ENCODE assay signal across 18 cellular contexts in the genomic region with DNA sequence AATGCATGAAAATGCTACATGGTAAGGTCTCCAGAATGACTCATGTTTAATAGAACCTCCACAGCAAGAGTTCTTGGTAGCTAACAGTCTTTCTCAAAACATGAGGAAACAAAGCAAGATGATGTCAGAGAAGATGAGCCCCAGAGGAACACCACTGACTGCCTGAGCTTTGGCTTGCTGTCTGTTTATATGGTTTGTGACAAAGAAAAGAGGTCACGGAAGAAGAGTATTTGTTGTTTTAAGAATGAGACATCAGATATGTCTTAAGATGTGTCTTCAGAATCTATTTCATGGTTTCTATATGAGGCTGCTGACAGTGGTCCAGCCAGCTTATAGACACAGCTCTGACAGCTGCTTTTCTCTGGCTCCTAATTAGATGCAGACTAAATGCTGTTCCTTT. TPM values are rescaled to one million over a fixed set of nuclear protein-coding genes. Genes with fewer than 3 reads are reported as not detected.
A peak's percentile ranks its signal among the peaks of the same experiment; 100 is the strongest.
DNase-seq lines count a peak whose midpoint lies in the region; ATAC-seq and TF ChIP-seq lines count a peak whose summit lies in the region.
"Had no signal": no experiment of that assay in that cellular context is flagged by ENCODE, and none has a peak within 500 bp of the region (broad histone marks: within the 10 kb centered on the region; RNA-seq: fewer than 3 reads in every experiment).

No MANE protein-coding gene starts in this region.

- no peaks in the 10 kb centered on the region for H3K36me3 Mint-ChIP-seq in osteocyte (ENCODE audit: unreplicated experiment)
- H3K36me3 Mint-ChIP-seq: CD4-positive, CD25-positive, alpha-beta regulatory T cell; naive B cell had no signal

- in situ Hi-C loops in GM13977 (cut with MboI; ENCODE audit: low pct_unique_long_range_greater_than_20kb, low sequenced_read_pairs, unreplicated experiment), result no loop called here

- no peaks in the 10 kb centered on the region for H3K36me3 ChIP-seq in SJCRH30
- H3K36me3 ChIP-seq: left lung, tibial nerve had no signal

- no peak overlapping the region for H3K4me3 Mint-ChIP-seq in osteocyte (ENCODE audit: unreplicated experiment)
- H3K4me3 Mint-ChIP-seq: CD4-positive, CD25-positive, alpha-beta regulatory T cell; naive B cell had no signal

- no peak for TF ChIP-seq CTCF in cardiac fibroblast (IDR thresholded peaks at IDR 0.05; ENCODE audit: low read depth, low read length)
- no peak for TF ChIP-seq CTCF in osteocyte (IDR thresholded peaks at IDR 0.05)
- no peak for TF ChIP-seq CTCF in GM13977 (IDR thresholded peaks at IDR 0.05; ENCODE audit: extremely low read depth, insufficient read depth, missing control alignments)

- no peak for ATAC-seq in GM18505 (IDR thresholded peaks at IDR 0.05; ENCODE audit: unreplicated experiment)
- ATAC-seq: left lung, psoas muscle had no signal

- H3K4me1 ChIP-seq in SJCRH30, result no peaks in the 10 kb centered on the region
- H3K4me1 ChIP-seq: left lung, psoas muscle, tibial nerve had no signal

- DNase-seq in ELR (ENCODE audit: low read depth) (peak; percentile 68), LHCN-M2 (ENCODE audit: low read depth) (peak; percentile 96), cardiac fibroblast (ENCODE audit: low read depth in 2 of 2) (peak; percentile 72 to 96), osteocyte (ENCODE audit: extremely low spot score, unreplicated experiment) (no peak), SJCRH30 (no peak), GM13977 (ENCODE audit: low spot score) (no peak)
- DNase-seq: activated naive CD4-positive, alpha-beta T cell treated with Interleukin-2 at 50 U/mL for 16 hours; cerebellar nuclear complex; DMS79 treated with DMSO at 0.1 percent for 48 hours; left lung; naive B cell; NCI-H1436; NCI-H446; psoas muscle; stimulated activated CD4-positive, alpha-beta T cell treated with anti-CD3 and anti-CD28 coated beads, Interleukin-1b, Interleukin-23, amount 100 ng/mL, for 48 hours had no signal

- H3K27me3 ChIP-seq in SJCRH30, result no peaks in the 10 kb centered on the region
- H3K27me3 ChIP-seq: left lung, tibial nerve had no signal

- no peaks in the 10 kb centered on the region for H3K9me3 ChIP-seq in SJCRH30 (replicated peaks)
- H3K9me3 ChIP-seq: left lung, psoas muscle, tibial nerve had no signal

- H3K4me3 ChIP-seq in cardiac fibroblast (replicated peaks in 1 of 2; ENCODE audit: low read depth in 2 of 2, low read length in 2 of 2), result no peak overlapping the region
- no peak overlapping the region for H3K4me3 ChIP-seq in SJCRH30
- H3K4me3 ChIP-seq: left lung, psoas muscle, tibial nerve had no signal

- no peaks in the 10 kb centered on the region for H3K9me3 Mint-ChIP-seq in osteocyte (ENCODE audit: unreplicated experiment)
- H3K9me3 Mint-ChIP-seq: naive B cell had no signal

- H3K27ac Mint-ChIP-seq in osteocyte (ENCODE audit: unreplicated experiment), result peak overlapping the region; percentile 19
- H3K27ac Mint-ChIP-seq: CD4-positive, CD25-positive, alpha-beta regulatory T cell; naive B cell had no signal

- peaks cover 4% of the 10 kb centered on the region for H3K27me3 Mint-ChIP-seq in osteocyte (ENCODE audit: unreplicated experiment)
- H3K27me3 Mint-ChIP-seq: CD4-positive, CD25-positive, alpha-beta regulatory T cell had no signal

- H3K4me1 Mint-ChIP-seq in osteocyte (ENCODE audit: unreplicated experiment), result peaks cover 8% of the 10 kb centered on the region
- H3K4me1 Mint-ChIP-seq: CD4-positive, CD25-positive, alpha-beta regulatory T cell; naive B cell had no signal

- TF ChIP-seq POLR2A in GM18505 (IDR thresholded peaks at IDR 0.05; ENCODE audit: borderline replicate concordance, extremely low read depth, insufficient read depth, insufficient read length), result no peak

- no peak overlapping the region for H3K27ac ChIP-seq in SJCRH30
- H3K27ac ChIP-seq: left lung, psoas muscle, tibial nerve had no signal

RNA-seq across cellular contexts. Expression of a gene that starts 18.8 kb away (rescaled TPM):
- total RNA-seq in LHCN-M2 (2014; rRNA removed), result 75.3 and 95.8 TPM in 2 replicates
- 0.91 TPM for polyA plus RNA-seq in LHCN-M2 (2012)
- 0.50 and 0.64 TPM in 2 replicates for total RNA-seq in osteocyte
- total RNA-seq in SJCRH30 (2014; rRNA removed; shearing (Covaris generic)), result not detected in 2 replicates

Comparison
In these comparisons a context has a peak if more than half of its experiments do, and no peak if none do; other contexts are left out.
1. DNase-seq: peak in ELR (single experiment), LHCN-M2 (single experiment) and cardiac fibroblast (2 of 2); none in osteocyte (single experiment), SJCRH30 (0 of 2) and GM13977 (single experiment).
2. RNA of a gene that starts 18.8 kb away (total RNA-seq): 75.3 to 95.8 TPM in LHCN-M2; 0.50 to 0.64 TPM in osteocyte and not detected in SJCRH30; every median in the first group is over 10 times any median in the second.